Comparison of ENCODE assay signal across 22 cellular contexts in the genomic region with DNA sequence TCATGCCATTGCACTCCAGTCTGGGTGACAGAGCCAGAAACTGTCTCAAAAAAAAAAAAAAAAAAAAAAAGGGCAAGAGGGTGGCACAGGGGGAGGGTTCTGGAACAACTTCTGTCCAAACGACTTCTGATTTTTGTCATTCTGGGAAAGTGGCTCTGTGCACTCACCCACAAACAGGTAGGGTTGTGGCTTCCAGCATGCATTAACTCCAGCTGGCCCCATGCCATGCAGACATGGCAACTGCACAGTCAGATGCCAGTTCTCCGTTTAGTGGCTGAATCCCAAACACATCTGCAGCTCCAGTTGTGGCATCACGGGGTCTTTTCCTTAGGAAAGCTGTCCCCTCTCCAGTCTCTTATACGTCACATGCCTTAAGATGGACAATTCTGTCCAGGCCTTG. TPM values are rescaled to one million over a fixed set of nuclear protein-coding genes. Genes with fewer than 3 reads are reported as not detected.
"Had no signal": no experiment of that assay in that cellular context is flagged by ENCODE, and none has a peak within 500 bp of the region (broad histone marks: within the 10 kb centered on the region; RNA-seq: fewer than 3 reads in every experiment).

No MANE protein-coding gene starts in this region.

- H3K9ac ChIP-seq: SK-N-SH had no signal

- H3K9me3 ChIP-seq: SK-N-SH had no signal

- H3K27ac ChIP-seq: HL-60, RWPE1 had no signal

- DNase-seq: KBM-7, MV-4-11, NCI-H1048, NCI-H1436, NCI-H187, NCI-H2029, NCI-H2081 treated with DMSO at 0.1 percent for 48 hours, NCI-H2171, NCI-H345, NCI-H446 treated with DMSO at 0.1 percent for 48 hours, NCI-H510A treated with DMSO at 0.1 percent for 48 hours, NCI-H526, NCI-H82, SHP77, SK-N-SH, SW 1271, T-cell had no signal

RNA-seq across cellular contexts. Expression of a gene that starts 30.3 kb away (rescaled TPM):
- total RNA-seq: LHCN-M2, SK-MEL-5 had no signal

RNA-seq across cellular contexts. Expression of a gene that starts 47.5 kb away (rescaled TPM):
- total RNA-seq: LHCN-M2, MCF 10A, SK-MEL-5 had no signal

RNA-seq across cellular contexts. Expression of a gene that starts 47.6 kb away (rescaled TPM):
- total RNA-seq: LHCN-M2, MCF 10A, SK-MEL-5 had no signal
